Comparison of ENCODE assay signal across 13 cellular contexts in genomic region chr19:31066385-31066784, GRCh38.
DNase-seq lines count a peak whose midpoint lies in the region; ATAC-seq, FAIRE-seq and TF ChIP-seq lines count a peak whose summit lies in the region.
"Had no signal": no experiment of that assay in that cellular context is flagged by ENCODE, and none has a peak within 500 bp of the region (broad histone marks: within the 10 kb centered on the region; RNA-seq: fewer than 3 reads in every experiment).

No MANE protein-coding gene starts in this region.

- no peaks in the 10 kb centered on the region for H3K27me3 ChIP-seq in brain microvascular endothelial cell (replicated peaks)
- H3K27me3 ChIP-seq in HepG2 (ENCODE audit: control insufficient read depth in 1 of 2, insufficient read depth in 2 of 2, low read length in 2 of 2), result no peaks in the 10 kb centered on the region
- H3K27me3 ChIP-seq in WERI-Rb-1 (ENCODE audit: insufficient read depth, low read depth, severe bottlenecking), result no peaks in the 10 kb centered on the region
- H3K27me3 ChIP-seq in left lung, result peaks cover 0 to 17% of the 10 kb centered on the region in 2 donors
- H3K27me3 ChIP-seq: body of pancreas, right lobe of liver had no signal

- in situ Hi-C loops in brain microvascular endothelial cell (cut with HindIII; ENCODE audit: low pct_ligation_motif_present, low sequenced_read_pairs), result no loop called here
- in situ Hi-C loops in HepG2 (cut with HindIII; ENCODE audit: extremely low pct_ligation_motif_present, low pct_unique_long_range_greater_than_20kb), result no loop called here

- TF ChIP-seq RAD21 in HepG2 (CRISPR knock-in tag; IDR thresholded peaks at IDR 0.05), result no peak

- TF ChIP-seq POLR2A in HepG2 (IDR thresholded peaks at IDR 0.05; ENCODE audit: insufficient read depth in 1 of 2, low read depth in 2 of 2, low read length in 2 of 2), result no peak

- BruUV-seq in HepG2 (replicated peaks; lab: Mats Ljungman, UMichigan), result no TSS peak

- H4K20me1 ChIP-seq in HepG2 (ENCODE audit: insufficient read depth, low read length), result no peaks in the 10 kb centered on the region

- intact Hi-C loops in HepG2 (cut with micrococcal nuclease; ENCODE audit: unreplicated experiment), result no loop called here
- intact Hi-C loops in left lung (cut with DNase I), result no loop called here

- POLR2A ChIA-PET in HepG2 (lab: Yijun Ruan, JAX), result no interaction called here

- TF ChIP-seq EP300 in HepG2 (IDR thresholded peaks at IDR 0.05; ENCODE audit: low read depth in 2 of 2, low read length in 2 of 2), result no peak
- no peak for TF ChIP-seq EP300 in HepG2 (CRISPR knock-in tag; IDR thresholded peaks at IDR 0.05; ENCODE audit: borderline replicate concordance)

- WGBS in HepG2 (ENCODE audit: low lambda C conversion rate), result 37% methylated on average over 9 of the region's 9 CpGs

- no peak overlapping the region for H2AFZ ChIP-seq in HepG2 (ENCODE audit: low read length)

- H3K9ac ChIP-seq in HepG2 (ENCODE audit: insufficient read depth, low read depth, low read length), result no peak overlapping the region
- H3K9ac ChIP-seq: KMS-11 had no signal

- no peaks in the 10 kb centered on the region for H3K79me2 ChIP-seq in HepG2 (ENCODE audit: insufficient read depth, low read length)

- no peaks in the 10 kb centered on the region for H3K4me1 ChIP-seq in HepG2 (ENCODE audit: insufficient read depth, low read length)
- no peaks in the 10 kb centered on the region for H3K4me1 ChIP-seq in left lung
- H3K4me1 ChIP-seq: body of pancreas, right lobe of liver had no signal

- DNase-seq in AG08396 (ENCODE audit: low spot score) (peak; percentile 70), HS-27A (ENCODE audit: low read depth) (peak; percentile 69), brain microvascular endothelial cell (peak; percentile 86), HepG2 (ENCODE audit: low spot score) (no peak), WERI-Rb-1 (no peak), left lung (no peak)
- DNase-seq: CD8-positive, alpha-beta T cell; NCI-H526 treated with DMSO at 0.1 percent for 48 hours; right lobe of liver had no signal

- H3K4me2 ChIP-seq in HepG2 (ENCODE audit: low read depth, low read length), result no peak overlapping the region
- H3K4me2 ChIP-seq: KMS-11 had no signal

- CTCF ChIA-PET in HepG2 (lab: Yijun Ruan, JAX; ENCODE audit: low intra/inter-chr PET ratio, low total read pairs), result no interaction called here

- peaks cover 83% of the 10 kb centered on the region for H3K9me3 ChIP-seq in HepG2 (ENCODE audit: low read length)
- no peaks in the 10 kb centered on the region for H3K9me3 ChIP-seq in WERI-Rb-1 (ENCODE audit: severe bottlenecking)
- H3K9me3 ChIP-seq in left lung, result no peaks in the 10 kb centered on the region
- H3K9me3 ChIP-seq: body of pancreas, right lobe of liver had no signal

- ATAC-seq in HepG2 (no peak), GM18520 (IDR thresholded peaks at IDR 0.05; ENCODE audit: unreplicated experiment) (no peak), left lung (no peak), GM19455 (IDR thresholded peaks at IDR 0.05; ENCODE audit: unreplicated experiment) (no peak)
- ATAC-seq: body of pancreas; CD8-positive, alpha-beta T cell had no signal

- no peak for FAIRE-seq in HepG2 (lab: Jason Lieb, UNC)

- H3K27ac ChIP-seq in brain microvascular endothelial cell (no peak overlapping the region), HepG2 (ENCODE audit: extremely low read length, insufficient read depth, low read length) (no peak overlapping the region), WERI-Rb-1 (no peak overlapping the region), left lung (no peak overlapping the region)
- H3K27ac ChIP-seq: body of pancreas, KMS-11, right lobe of liver had no signal

- H3K4me3 ChIP-seq in brain microvascular endothelial cell (ENCODE audit: low read depth, low read length) (no peak overlapping the region), HepG2 (replicated peaks in 1 of 3; ENCODE audit: insufficient read depth in 1 of 3, low read depth in 2 of 3, low read length in 3 of 3) (no peak overlapping the region), WERI-Rb-1 (ENCODE audit: low read depth, low read length) (no peak overlapping the region), left lung (no peak overlapping the region)
- H3K4me3 ChIP-seq: body of pancreas, right lobe of liver had no signal

- no peaks in the 10 kb centered on the region for H3K36me3 ChIP-seq in brain microvascular endothelial cell (replicated peaks)
- H3K36me3 ChIP-seq in HepG2 (replicated peaks in 1 of 2; ENCODE audit: control insufficient read depth in 1 of 2, insufficient read depth in 2 of 2, low read length in 2 of 2), result no peaks in the 10 kb centered on the region
- no peaks in the 10 kb centered on the region for H3K36me3 ChIP-seq in WERI-Rb-1
- H3K36me3 ChIP-seq in left lung, result no peaks in the 10 kb centered on the region
- H3K36me3 ChIP-seq: right lobe of liver had no signal

- TF ChIP-seq CTCF in brain microvascular endothelial cell (IDR thresholded peaks at IDR 0.05; ENCODE audit: low read depth, low read length, missing control alignments), result no peak
- TF ChIP-seq CTCF in HepG2 (CRISPR knock-in tag; IDR thresholded peaks at IDR 0.05), result no peak
- TF ChIP-seq CTCF in WERI-Rb-1 (IDR thresholded peaks at IDR 0.05; ENCODE audit: low read depth, low read length), result no peak
- TF ChIP-seq CTCF in left lung (IDR thresholded peaks at IDR 0.05), result no peak

TF ChIP-seq in HepG2, 621 proteins besides CTCF, POLR2A, EP300 and RAD21:
- TF ChIP-seq MAFK (conservative IDR thresholded peaks at IDR 0.05 in 1 of 2, IDR thresholded peaks at IDR 0.05 in 1 of 2; ENCODE audit: low read length in 2 of 2) (peak; percentile 42 to 45; a peak in 3 of 4 replicates), CENPBD1 (CRISPR knock-in tag; IDR thresholded peaks at IDR 0.05; ENCODE audit: borderline replicate concordance, low read depth) (no peak), ZBTB10 (CRISPR knock-in tag; IDR thresholded peaks at IDR 0.05; ENCODE audit: borderline replicate concordance) (no peak), NFATC3 (CRISPR knock-in tag; IDR thresholded peaks at IDR 0.05) (no peak), MAFF (IDR thresholded peaks at IDR 0.05; ENCODE audit: low read depth, low read length) (peak; percentile 37; the same call in 1 of the 2 replicates)
- TF ChIP-seq, protein P1, sequence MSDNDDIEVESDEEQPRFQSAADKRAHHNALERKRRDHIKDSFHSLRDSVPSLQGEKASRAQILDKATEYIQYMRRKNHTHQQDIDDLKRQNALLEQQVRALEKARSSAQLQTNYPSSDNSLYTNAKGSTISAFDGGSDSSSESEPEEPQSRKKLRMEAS (IDR thresholded peaks at IDR 0.05), result no peak

Comparison
In these comparisons a context has a peak if more than half of its experiments do, and no peak if none do; other contexts are left out.
1. DNase-seq: peak in AG08396 (single experiment), HS-27A (single experiment) and brain microvascular endothelial cell (single experiment); none in HepG2 (single experiment), WERI-Rb-1 (single experiment) and left lung (0 of 2).